Comparison of ENCODE assay signal across 9 cellular contexts in the genomic region with DNA sequence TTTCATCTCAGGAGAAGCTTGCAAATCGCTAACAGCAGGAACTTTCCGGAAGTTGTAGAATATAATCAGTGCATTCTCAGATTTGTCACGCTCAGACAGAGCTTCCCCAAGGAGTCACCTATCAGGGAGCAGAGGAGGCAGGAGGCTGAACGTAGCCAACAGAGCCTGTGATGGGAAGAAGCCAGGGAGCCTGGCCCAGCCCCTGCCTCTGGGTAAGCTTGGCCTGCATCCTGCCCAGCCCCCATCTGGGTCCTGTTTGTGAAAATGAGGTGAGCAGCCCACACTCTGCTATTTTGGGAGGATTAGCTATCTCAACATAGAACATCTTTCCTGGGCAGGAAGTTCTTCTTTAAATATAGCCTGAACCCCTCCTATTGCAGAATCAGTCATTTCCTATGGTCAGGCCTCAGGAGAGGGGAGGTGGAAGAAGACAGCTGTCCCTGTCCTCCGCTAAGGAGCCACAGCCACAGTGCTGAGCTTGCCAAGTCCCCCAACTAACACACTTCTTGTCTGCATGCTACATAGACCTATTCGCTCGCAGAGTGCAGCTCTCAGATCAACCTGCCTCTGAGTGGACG. TPM values are rescaled to one million over a fixed set of nuclear protein-coding genes. Genes with fewer than 3 reads are reported as not detected.
DNase-seq lines count a peak whose midpoint lies in the region; ATAC-seq lines count a peak whose summit lies in the region.
"Had no signal": no experiment of that assay in that cellular context is flagged by ENCODE, and none has a peak within 500 bp of the region (broad histone marks: within the 10 kb centered on the region; RNA-seq: fewer than 3 reads in every experiment).

No MANE protein-coding gene starts in this region.

- peak overlapping the region; percentile 30 for H3K27ac Mint-ChIP-seq in stimulated activated memory B cell treated with anti-CD40 and anti-IgM and Interleukin-4, amounts not matched to agents 10 μg/mL and 1 μg/mL and 100 μg/mL, for 72 hours
- H3K27ac Mint-ChIP-seq: dendritic cell treated with granulocyte-macrophage colony-stimulating factor and Interleukin-4, amounts not matched to agents 40 ng/mL and 50 ng/mL, for 4 days had no signal

- H3K4me1 Mint-ChIP-seq in stimulated activated memory B cell treated with anti-CD40 and anti-IgM and Interleukin-4, amounts not matched to agents 10 μg/mL and 1 μg/mL and 100 μg/mL, for 72 hours, result peaks cover 18% of the 10 kb centered on the region
- peaks cover 3% of the 10 kb centered on the region for H3K4me1 Mint-ChIP-seq in activated T-cell treated with anti-CD3 and anti-CD28 coated beads, Interleukin-2, amount 50 U/mL, for 4 hours (ENCODE audit: low read depth)

- DNase-seq in SKM-1 treated with dmso at 0.1 percent for 144 hours (lab: John Stamatoyannopoulos, UW; ENCODE audit: unreplicated experiment) (peak; percentile 82), SW480 (ENCODE audit: low spot score) (no peak), NCI-H146 (lab: John Stamatoyannopoulos, UW) (no peak)
- no peak for DNase-seq in activated T-cell treated with anti-CD3 and anti-CD28 coated beads, Interleukin-2, amount 50 U/mL, for 4 hours
- DNase-seq: left colon had no signal

- H3K36me3 Mint-ChIP-seq in stimulated activated memory B cell treated with anti-CD40 and anti-IgM and Interleukin-4, amounts not matched to agents 10 μg/mL and 1 μg/mL and 100 μg/mL, for 72 hours, result no peaks in the 10 kb centered on the region
- H3K36me3 Mint-ChIP-seq in activated T-cell treated with anti-CD3 and anti-CD28 coated beads, Interleukin-2, amount 50 U/mL, for 4 hours (ENCODE audit: insufficient read depth), result no peaks in the 10 kb centered on the region

- peaks cover 3% of the 10 kb centered on the region for H3K9me3 Mint-ChIP-seq in stimulated activated memory B cell treated with anti-CD40 and anti-IgM and Interleukin-4, amounts not matched to agents 10 μg/mL and 1 μg/mL and 100 μg/mL, for 72 hours
- H3K9me3 Mint-ChIP-seq in activated T-cell treated with anti-CD3 and anti-CD28 coated beads, Interleukin-2, amount 50 U/mL, for 4 hours, result no peaks in the 10 kb centered on the region
- H3K9me3 Mint-ChIP-seq: dendritic cell treated with granulocyte-macrophage colony-stimulating factor and Interleukin-4, amounts not matched to agents 40 ng/mL and 50 ng/mL, for 4 days had no signal

- H3K4me3 Mint-ChIP-seq in stimulated activated memory B cell treated with anti-CD40 and anti-IgM and Interleukin-4, amounts not matched to agents 10 μg/mL and 1 μg/mL and 100 μg/mL, for 72 hours, result no peak overlapping the region
- no peak overlapping the region for H3K4me3 Mint-ChIP-seq in activated T-cell treated with anti-CD3 and anti-CD28 coated beads, Interleukin-2, amount 50 U/mL, for 4 hours
- H3K4me3 Mint-ChIP-seq: dendritic cell treated with granulocyte-macrophage colony-stimulating factor and Interleukin-4, amounts not matched to agents 40 ng/mL and 50 ng/mL, for 4 days had no signal

- ATAC-seq in GM19324 (IDR thresholded peaks at IDR 0.05; ENCODE audit: low FRiP score, unreplicated experiment) (peak; percentile 42), HG02938 (IDR thresholded peaks at IDR 0.05; ENCODE audit: unreplicated experiment) (peak; percentile 64)
- ATAC-seq in stimulated activated memory B cell treated with anti-CD40 and anti-IgM and Interleukin-4, amounts not matched to agents 10 μg/mL and 1 μg/mL and 100 μg/mL, for 72 hours, result no peak
- no peak for ATAC-seq in activated T-cell treated with anti-CD3 and anti-CD28 coated beads, Interleukin-2, amount 50 U/mL, for 4 hours
- ATAC-seq: left colon had no signal

- H3K27me3 Mint-ChIP-seq in stimulated activated memory B cell treated with anti-CD40 and anti-IgM and Interleukin-4, amounts not matched to agents 10 μg/mL and 1 μg/mL and 100 μg/mL, for 72 hours, result peaks cover 41% of the 10 kb centered on the region
- H3K27me3 Mint-ChIP-seq in activated T-cell treated with anti-CD3 and anti-CD28 coated beads, Interleukin-2, amount 50 U/mL, for 4 hours (ENCODE audit: low read depth), result peaks cover 21% of the 10 kb centered on the region

RNA-seq across cellular contexts. Expression of a gene that starts 19.2 kb away (rescaled TPM):
- total RNA-seq in activated T-cell treated with anti-CD3 and anti-CD28 coated beads, Interleukin-2, amount 50 U/mL, for 4 hours, result under 1 TPM in 1 of 3 donors, not detected in 2; 0.19 TPM

Comparison
In these comparisons a context has a peak if more than half of its experiments do, and no peak if none do; other contexts are left out.
1. ATAC-seq: peak in GM19324 (single experiment) and HG02938 (single experiment); none in stimulated activated memory B cell treated with anti-CD40 and anti-IgM and Interleukin-4, amounts not matched to agents 10 μg/mL and 1 μg/mL and 100 μg/mL, for 72 hours (single experiment) and activated T-cell treated with anti-CD3 and anti-CD28 coated beads, Interleukin-2, amount 50 U/mL, for 4 hours (0 of 2).